Comparison of ENCODE assay signal across 8 cellular contexts in genomic region chr11:125404811-125405481, GRCh38.
DNase-seq lines count a peak whose midpoint lies in the region; ATAC-seq and TF ChIP-seq lines count a peak whose summit lies in the region.

No MANE protein-coding gene starts in this region.

- H3K9me3 Mint-ChIP-seq in mesothelial cell of epicardium: no peaks in the 10 kb centered on the region

- no peak overlapping the region for H3K27ac Mint-ChIP-seq in mesothelial cell of epicardium

- peak; percentile 93 for TF ChIP-seq CTCF in mesothelial cell of epicardium (IDR thresholded peaks at IDR 0.05; ENCODE audit: unreplicated experiment)

- peaks cover 44% of the 10 kb centered on the region for H3K4me1 Mint-ChIP-seq in mesothelial cell of epicardium

- H3K4me3 Mint-ChIP-seq in mesothelial cell of epicardium: no peak overlapping the region

- peaks cover 10% of the 10 kb centered on the region for H3K27me3 Mint-ChIP-seq in mesothelial cell of epicardium (ENCODE audit: low read depth)

- peak; percentile 89 for ATAC-seq in HG02885 (IDR thresholded peaks at IDR 0.05; ENCODE audit: poor library complexity, unreplicated experiment)

- peak; percentile 23 to 39 for DNase-seq in NCI-H2081 (lab: John Stamatoyannopoulos, UW)
- no peak for DNase-seq in NCI-H2081 treated with DMSO at 0.1 percent for 48 hours (lab: John Stamatoyannopoulos, UW)
- peak; percentile 41 for DNase-seq in NCI-H526 treated with DMSO at 0.1 percent for 48 hours (lab: John Stamatoyannopoulos, UW)
- peak; percentile 3 to 47 for DNase-seq in activated CD8-positive, alpha-beta memory T cell treated with anti-CD3 and anti-CD28 coated beads for 1 hour (ENCODE audit: extremely low read depth in 1 of 2, low read depth in 1 of 2)
- DNase-seq in effector CD4-positive, alpha-beta T cell: peak; percentile 50
- peak; percentile 59 to 91 for DNase-seq in mesothelial cell of epicardium (ENCODE audit: low spot score in 2 of 2, unreplicated experiment in 2 of 2)
- peak; percentile 56 for DNase-seq in stimulated activated CD8-positive, alpha-beta memory T cell treated with anti-CD3 and anti-CD28 coated beads, Interleukin-4, amount 100 ng/mL, for 24 hours (ENCODE audit: low read depth)

- no peaks in the 10 kb centered on the region for H3K36me3 Mint-ChIP-seq in mesothelial cell of epicardium
